ENCODE assay signal across 15 cellular contexts in genomic region chr15:64690008-64690407, GRCh38.
DNase-seq lines count a peak whose midpoint lies in the region; ATAC-seq and TF ChIP-seq lines count a peak whose summit lies in the region.
"Had no signal": no experiment of that assay in that cellular context is flagged by ENCODE, and none has a peak within 500 bp of the region (broad histone marks: within the 10 kb centered on the region; RNA-seq: fewer than 3 reads in every experiment).

No MANE protein-coding gene starts in this region.

- H3K4me1 ChIP-seq in heart right ventricle (peaks cover 39 to 96% (median 71%) of the 10 kb centered on the region in 9 donors), transverse colon (peaks cover 9 to 51% (median 25%) of the 10 kb centered on the region in 4 donors)

- no peak overlapping the region for H3K4me3 Mint-ChIP-seq in nephron
- H3K4me3 Mint-ChIP-seq: activated CD8-positive, alpha-beta memory T cell treated with anti-CD3 and anti-CD28 coated beads, Interleukin-2, amount 10 ng/mL, durations not matched to agents 7 days and 5 days had no signal

- H3K27me3 Mint-ChIP-seq in nephron (ENCODE audit: low read depth), result no peaks in the 10 kb centered on the region
- H3K27me3 Mint-ChIP-seq: activated CD8-positive, alpha-beta memory T cell treated with anti-CD3 and anti-CD28 coated beads, Interleukin-2, amount 10 ng/mL, durations not matched to agents 7 days and 5 days had no signal

- 15 to 39% methylated on average over 3 of the region's 3 CpGs for WGBS in heart right ventricle, 2 donors
- 67 to 70% methylated on average over 3 of the region's 3 CpGs for WGBS in transverse colon (ENCODE audit: low coverage in 1 of 2), 2 donors

- DNase-seq in heart right ventricle (no peak), Right ventricle myocardium inferior (ENCODE audit: missing footprints) (no peak), coronary artery (ENCODE audit: low spot score) (no peak), transverse colon (no peak), MG63 (no peak), globus pallidus (ENCODE audit: low spot score) (no peak)
- DNase-seq: activated CD8-positive, alpha-beta memory T cell treated with anti-CD3 and anti-CD28 coated beads, Interleukin-2, amount 10 ng/mL, durations not matched to agents 7 days and 5 days; activated naive CD4-positive, alpha-beta T cell treated with anti-CD3 and anti-CD28 coated beads, Interleukin-2, amount 50 U/mL, for 16 hours; central memory CD4-positive, alpha-beta T cell; NCI-H187 treated with DMSO at 0.1 percent for 48 hours; NCI-H524 treated with DMSO at 0.1 percent for 48 hours; retina; stimulated activated CD4-positive, alpha-beta T cell treated with anti-CD3 and anti-CD28 coated beads, Interleukin-2, amount 100 ng/mL, for 48 hours had no signal

- TF ChIP-seq EP300 in transverse colon (IDR thresholded peaks at IDR 0.05; ENCODE audit: low read depth), result no peak

- in situ Hi-C loops in transverse colon (cut with MboI; ENCODE audit: low pct_ligation_motif_present in 1 of 4, low pct_unique_long_range_greater_than_20kb in 1 of 4, low sequenced_read_pairs in 3 of 4), result no loop called here

- intact Hi-C loops in heart right ventricle (cut with DNase I) (no loop called here), Right ventricle myocardium inferior (cut with DNase I) (no loop called here), transverse colon (cut with DNase I; ENCODE audit: low total_unique reads) (no loop called here)

- no peak for TF ChIP-seq CTCF in heart right ventricle (IDR thresholded peaks at IDR 0.05)
- TF ChIP-seq CTCF in coronary artery (IDR thresholded peaks at IDR 0.05), result no peak
- TF ChIP-seq CTCF in nephron (IDR thresholded peaks at IDR 0.05; ENCODE audit: unreplicated experiment in 3 of 3), result no peak
- no peak for TF ChIP-seq CTCF in transverse colon (IDR thresholded peaks at IDR 0.05)

- H3K4me3 ChIP-seq in heart right ventricle (no peak overlapping the region), coronary artery (no peak overlapping the region), transverse colon (no peak overlapping the region), MG63 (no peak overlapping the region)

- no peak for TF ChIP-seq POLR2A in transverse colon (IDR thresholded peaks at IDR 0.05)

- peak overlapping the region; percentile 55 to 95 (median 81) for H3K27ac Mint-ChIP-seq in nephron
- H3K27ac Mint-ChIP-seq: activated CD8-positive, alpha-beta memory T cell treated with anti-CD3 and anti-CD28 coated beads, Interleukin-2, amount 10 ng/mL, durations not matched to agents 7 days and 5 days had no signal

- peak overlapping the region; percentile 46 to 97 (median 82) for H3K27ac ChIP-seq in heart right ventricle
- H3K27ac ChIP-seq in coronary artery, result peak overlapping the region; percentile 28 to 74
- H3K27ac ChIP-seq in transverse colon, result peak overlapping the region; percentile 21 to 89 (median 80)

- peaks cover 77% of the 10 kb centered on the region for H3K36me3 Mint-ChIP-seq in nephron (ENCODE audit: low read depth)

- H3K9me3 ChIP-seq in heart right ventricle (no peaks in the 10 kb centered on the region), transverse colon (no peaks in the 10 kb centered on the region), MG63 (no peaks in the 10 kb centered on the region)

- H3K27me3 ChIP-seq in heart right ventricle, result no peaks in the 10 kb centered on the region
- no peaks in the 10 kb centered on the region for H3K27me3 ChIP-seq in transverse colon
- H3K27me3 ChIP-seq in MG63, result no peaks in the 10 kb centered on the region

- ATAC-seq in heart right ventricle (peak in 1 of 8 donors; percentile 4), Right ventricle myocardium inferior (no peak), HG03175 (IDR thresholded peaks at IDR 0.05; ENCODE audit: unreplicated experiment) (no peak)
- ATAC-seq: activated CD8-positive, alpha-beta memory T cell treated with anti-CD3 and anti-CD28 coated beads, Interleukin-2, amount 10 ng/mL, durations not matched to agents 7 days and 5 days had no signal

- H3K9me3 Mint-ChIP-seq in nephron, result no peaks in the 10 kb centered on the region

- H3K36me3 ChIP-seq in heart right ventricle, result peaks cover 0 to 100% (median 20%) of the 10 kb centered on the region in 9 donors
- peaks cover 0 to 36% (median 16%) of the 10 kb centered on the region in 4 donors for H3K36me3 ChIP-seq in transverse colon
- H3K36me3 ChIP-seq in MG63, result peaks cover 80% of the 10 kb centered on the region

- peaks cover 72% of the 10 kb centered on the region for H3K4me1 Mint-ChIP-seq in nephron
- H3K4me1 Mint-ChIP-seq: activated CD8-positive, alpha-beta memory T cell treated with anti-CD3 and anti-CD28 coated beads, Interleukin-2, amount 10 ng/mL, durations not matched to agents 7 days and 5 days had no signal
